25 cellular contexts compared by ENCODE assay signal in genomic region chr13:22141636-22142035, GRCh38.
"Had no signal": no experiment of that assay in that cellular context is flagged by ENCODE, and none has a peak within 500 bp of the region (broad histone marks: within the 10 kb centered on the region; RNA-seq: fewer than 3 reads in every experiment).

No MANE protein-coding gene starts in this region.

- H3K4me1 Mint-ChIP-seq: activated naive CD8-positive, alpha-beta T cell treated with anti-CD3 and anti-CD28 coated beads, Interleukin-2, amount 10 ng/mL, durations not matched to agents 7 days and 5 days had no signal

- H3K36me3 ChIP-seq: ascending aorta, SJCRH30 had no signal

- H3K4me1 ChIP-seq: ascending aorta, body of pancreas, SJCRH30 had no signal

- H3K4me3 Mint-ChIP-seq: activated CD8-positive, alpha-beta memory T cell treated with anti-CD3 and anti-CD28 coated beads, Interleukin-2, amount 10 ng/mL, durations not matched to agents 7 days and 5 days; activated naive CD8-positive, alpha-beta T cell treated with anti-CD3 and anti-CD28 coated beads, Interleukin-2, amount 10 ng/mL, durations not matched to agents 7 days and 5 days had no signal

- H3K27me3 Mint-ChIP-seq: activated CD8-positive, alpha-beta memory T cell treated with anti-CD3 and anti-CD28 coated beads, Interleukin-2, amount 10 ng/mL, durations not matched to agents 7 days and 5 days; activated naive CD8-positive, alpha-beta T cell treated with anti-CD3 and anti-CD28 coated beads, Interleukin-2, amount 10 ng/mL, durations not matched to agents 7 days and 5 days had no signal

- H3K27me3 ChIP-seq: ascending aorta, body of pancreas, SJCRH30 had no signal

- H3K27ac ChIP-seq: ascending aorta, body of pancreas, KMS-11, SJCRH30, VCaP had no signal

- H3K4me3 ChIP-seq: ascending aorta, body of pancreas, SJCRH30 had no signal

- H3K9me3 ChIP-seq: ascending aorta, body of pancreas, SJCRH30, SK-N-SH had no signal

- ATAC-seq: activated CD8-positive, alpha-beta memory T cell treated with anti-CD3 and anti-CD28 coated beads, Interleukin-2, amount 10 ng/mL, durations not matched to agents 7 days and 5 days; body of pancreas; Panc1; Right ventricle myocardium inferior had no signal

- H3K27ac Mint-ChIP-seq: activated CD8-positive, alpha-beta memory T cell treated with anti-CD3 and anti-CD28 coated beads, Interleukin-2, amount 10 ng/mL, durations not matched to agents 7 days and 5 days; activated naive CD8-positive, alpha-beta T cell treated with anti-CD3 and anti-CD28 coated beads, Interleukin-2, amount 10 ng/mL, durations not matched to agents 7 days and 5 days had no signal

- DNase-seq: activated CD4-positive, alpha-beta T cell treated with anti-CD3 and anti-CD28 coated beads, Interleukin-2, amount 50 U/mL, for 1 hour; activated CD4-positive, CD25-positive, alpha-beta regulatory T cell; activated CD8-positive, alpha-beta memory T cell treated with anti-CD3 and anti-CD28 coated beads, Interleukin-2, amount 10 ng/mL, durations not matched to agents 7 days and 5 days; activated effector memory CD4-positive, alpha-beta T cell treated with anti-CD3 and anti-CD28 coated beads, Interleukin-2, amount 50 U/mL, for 16 hours; activated naive CD4-positive, alpha-beta T cell treated with Interleukin-2 at 50 U/mL for 16 hours; activated naive CD8-positive, alpha-beta T cell treated with anti-CD3 and anti-CD28 coated beads, Interleukin-2, amount 10 ng/mL, durations not matched to agents 7 days and 5 days; body of pancreas; central memory CD4-positive, alpha-beta T cell; NCI-H1092; NCI-H1417 treated with DMSO at 0.1 percent for 48 hours; NCI-H1694 treated with DMSO at 0.1 percent for 48 hours; NCI-H2029 treated with DMSO at 0.1 percent for 48 hours; NCI-H510A; NCI-H526 treated with DMSO at 0.1 percent for 48 hours; NCI-H82; OCI-M1; RPMI8226; SJCRH30; SK-N-SH; T-helper 1 cell had no signal
